16 cellular contexts compared by ENCODE assay signal in the genomic region with DNA sequence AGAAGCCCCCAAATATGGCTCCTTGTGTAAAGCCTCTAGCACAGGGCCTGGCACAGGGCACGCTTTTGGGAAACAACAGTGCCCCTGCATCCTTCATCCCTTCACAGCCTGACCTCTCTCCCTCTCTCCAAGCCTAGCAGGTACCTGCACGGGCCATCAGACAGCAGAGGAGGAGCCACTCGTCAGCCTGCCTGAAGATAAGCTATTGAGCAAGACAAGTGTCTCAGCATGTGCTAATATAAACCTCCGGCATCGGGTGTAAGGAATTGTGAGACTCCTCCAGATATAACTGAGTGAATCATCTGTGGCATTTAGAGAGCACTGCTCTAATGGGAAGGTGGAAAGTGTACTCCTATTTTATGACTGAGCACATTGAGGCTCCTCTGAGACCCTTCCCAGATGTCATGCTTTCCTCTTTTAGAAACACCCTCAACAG. TPM values are rescaled to one million over a fixed set of nuclear protein-coding genes. Genes with fewer than 3 reads are reported as not detected.
DNase-seq lines count a peak whose midpoint lies in the region; ATAC-seq, FAIRE-seq and TF ChIP-seq lines count a peak whose summit lies in the region.
"Had no signal": no experiment of that assay in that cellular context is flagged by ENCODE, and none has a peak within 500 bp of the region (broad histone marks: within the 10 kb centered on the region; RNA-seq: fewer than 3 reads in every experiment).

No MANE protein-coding gene starts in this region.

- H3K4me1 ChIP-seq in IMR-90 (ENCODE audit: control insufficient read depth, insufficient read depth, low read length) (peaks cover 15% of the 10 kb centered on the region), lung (ENCODE audit: control insufficient read depth in 2 of 2, insufficient read depth in 2 of 2, low read length in 2 of 2) (peaks cover 0 to 3% of the 10 kb centered on the region in 2 donors)
- H3K4me1 ChIP-seq: gastrocnemius medialis, lower lobe of right lung had no signal

- H3K9me1 ChIP-seq in IMR-90 (ENCODE audit: insufficient read depth, low read length) = peaks cover 10% of the 10 kb centered on the region; the same call in 1 of the 2 replicates

- no peaks in the 10 kb centered on the region for H3K79me1 ChIP-seq in IMR-90 (ENCODE audit: low read depth in 1 of 2, low read length in 2 of 2)

- H4K8ac ChIP-seq in IMR-90 (ENCODE audit: low read depth in 2 of 2, low read length in 2 of 2) = no peak overlapping the region

- no peak for FAIRE-seq in bronchial epithelial cell (lab: Jason Lieb, UNC)
- FAIRE-seq in D721Med (lab: Jason Lieb, UNC) = no peak

- H3K9me3 ChIP-seq in IMR-90 (ENCODE audit: control insufficient read depth, insufficient read depth, low read length) (no peaks in the 10 kb centered on the region), lung (ENCODE audit: control insufficient read depth in 2 of 2, insufficient read depth in 1 of 2, low read length in 1 of 2) (peaks cover 0 to 2% of the 10 kb centered on the region in 2 donors), T-helper 17 cell (ENCODE audit: control insufficient read depth, low read length, poor library complexity, severe bottlenecking) (no peaks in the 10 kb centered on the region)
- H3K9me3 ChIP-seq: gastrocnemius medialis, lower lobe of right lung, thoracic aorta had no signal

- H4K20me1 ChIP-seq in IMR-90 (ENCODE audit: insufficient read depth, low read length) = no peaks in the 10 kb centered on the region

- H3K27ac ChIP-seq in IMR-90 (ENCODE audit: insufficient read depth, low read length) (no peak overlapping the region), lung (ENCODE audit: low read depth in 1 of 2, low read length in 1 of 2) (peak overlapping the region in 1 of 2 donors; percentile 15)
- H3K27ac ChIP-seq: C4-2B, gastrocnemius medialis, lower lobe of right lung, thoracic aorta had no signal

- no peak for TF ChIP-seq POLR2A in IMR-90 (IDR thresholded peaks at IDR 0.05; ENCODE audit: low read depth, low read length)

- H4K91ac ChIP-seq in IMR-90 (ENCODE audit: insufficient read depth, low read depth, low read length) = peak overlapping the region; percentile 20; the same call in 1 of the 2 replicates

- peak overlapping the region; percentile 31 for H2BK5ac ChIP-seq in IMR-90 (ENCODE audit: low read depth, low read length, poor library complexity, severe bottlenecking)

- H3K27ac Mint-ChIP-seq in T-helper 17 cell = no peak overlapping the region

- ATAC-seq in IMR-90 (ENCODE audit: low read depth) (peak; percentile 96), lung (ENCODE audit: insufficient read depth, low FRiP score) (peak; percentile 42), GM19463 (IDR thresholded peaks at IDR 0.05; ENCODE audit: unreplicated experiment) (no peak), T-helper 17 cell (no peak)
- ATAC-seq: SK-N-SH treated with all-trans-retinoic acid at 6 μM for 48 hours had no signal

- H3K27me3 ChIP-seq in IMR-90 (ENCODE audit: control insufficient read depth, insufficient read depth, low read length) (0 out of 2 replicates have a peak, but pooled peaks cover 2% of the 10 kb centered on the region), bronchial epithelial cell (ENCODE audit: control insufficient read depth, insufficient read depth, low read length) (peaks cover 2% of the 10 kb centered on the region), lung (ENCODE audit: control insufficient read depth, insufficient read depth) (no peaks in the 10 kb centered on the region)
- H3K27me3 ChIP-seq: gastrocnemius medialis had no signal

- peak overlapping the region; percentile 63 for H3K4me2 ChIP-seq in IMR-90 (ENCODE audit: low read depth, low read length)

- peak overlapping the region; percentile 4 for H2AFZ ChIP-seq in IMR-90 (replicated peaks; ENCODE audit: low read length, poor library complexity)

- no peak overlapping the region for H3K56ac ChIP-seq in IMR-90 (ENCODE audit: extremely low read depth, insufficient read depth, low read length)

- H3K4me3 Mint-ChIP-seq in T-helper 17 cell = no peak overlapping the region

- peaks cover 38% of the 10 kb centered on the region for H3K27me3 Mint-ChIP-seq in T-helper 17 cell

- CTCF ChIA-PET in IMR-90 (lab: Yijun Ruan, JAX) = interaction anchor here (0.5 kb wide), 1 partner anchor 168 kb away, joined by 3 read pairs; no protein-coding TSS in a partner anchor

- BruUV-seq in IMR-90 (replicated peaks; lab: Mats Ljungman, UMichigan) = no TSS peak

- dilution Hi-C loops in IMR-90 (cut with HindIII; ENCODE audit: low sequenced_read_pairs, unreplicated experiment) = no loop called here

- H3K14ac ChIP-seq in IMR-90 (replicated peaks; ENCODE audit: low read depth, low read length) = no peak overlapping the region

- H3K4me1 Mint-ChIP-seq in T-helper 17 cell = peaks cover 2% of the 10 kb centered on the region

- H2BK120ac ChIP-seq in IMR-90 (ENCODE audit: low read depth, low read length) = peak overlapping the region; percentile 43

- H2BK20ac ChIP-seq in IMR-90 (ENCODE audit: low read depth, low read length) = no peak overlapping the region

- WGBS in IMR-90 (ENCODE audit: extremely low coverage in 2 of 2, insufficient read length in 1 of 2), 2 experiments = no CpG with 5 or more reads among the region's 5 CpGs
- WGBS in lung, 2 donors = 74 to 81% methylated on average over 5 of the region's 5 CpGs

- no peak for TF ChIP-seq CTCF in IMR-90 (conservative IDR thresholded peaks at IDR 0.05; ENCODE audit: low read depth, low read length)
- no peak for TF ChIP-seq CTCF in bronchial epithelial cell (IDR thresholded peaks at IDR 0.05; ENCODE audit: insufficient read depth, low read length, severe bottlenecking)
- no peak for TF ChIP-seq CTCF in lung (IDR thresholded peaks at IDR 0.05; ENCODE audit: control extremely low read depth, extremely low read depth)
- no peak for TF ChIP-seq CTCF in D721Med (IDR thresholded peaks at IDR 0.05; ENCODE audit: insufficient read depth, missing control alignments)

- in situ Hi-C loops in IMR-90 (cut with MboI; ENCODE audit: low sequenced_read_pairs) = no loop called here

- no peaks in the 10 kb centered on the region for H3K36me3 Mint-ChIP-seq in T-helper 17 cell (ENCODE audit: low read depth)

- H3K36me3 ChIP-seq in IMR-90 (ENCODE audit: control insufficient read depth, insufficient read depth, low read length) (no peaks in the 10 kb centered on the region), bronchial epithelial cell (ENCODE audit: control insufficient read depth, insufficient read depth, low read length) (no peaks in the 10 kb centered on the region), lung (ENCODE audit: control insufficient read depth in 2 of 2, insufficient read depth in 2 of 2, low read length in 2 of 2) (no peaks in the 10 kb centered on the region)
- H3K36me3 ChIP-seq: gastrocnemius medialis, lower lobe of right lung, thoracic aorta had no signal

- H4K5ac ChIP-seq in IMR-90 (ENCODE audit: low read depth, low read length) = peak overlapping the region; percentile 21; the same call in 1 of the 2 replicates

- intact Hi-C loops in IMR-90 (cut with micrococcal nuclease) = no loop called here

- H3K4me3 ChIP-seq in IMR-90 (ENCODE audit: insufficient read depth, low read depth, low read length) (no peak overlapping the region), bronchial epithelial cell (ENCODE audit: low read depth, low read length) (no peak overlapping the region), lung (no peak overlapping the region)
- H3K4me3 ChIP-seq: gastrocnemius medialis, lower lobe of right lung, thoracic aorta had no signal

- peak overlapping the region; percentile 13 for H2AK9ac ChIP-seq in IMR-90 (replicated peaks; ENCODE audit: low read depth, low read length, poor library complexity)

- H2AK5ac ChIP-seq in IMR-90 (ENCODE audit: low read depth, low read length) = peak overlapping the region; percentile 62

- DNase-seq in AG08396 (ENCODE audit: low spot score) (peak; percentile 81), IMR-90 (peak; percentile 90), bronchial epithelial cell (ENCODE audit: low read depth) (peak; percentile 88), lung (ENCODE audit: low spot score) (no peak), D721Med (ENCODE audit: insufficient read length, low spot score) (no peak), NCI-H2196 (lab: John Stamatoyannopoulos, UW; ENCODE audit: unreplicated experiment) (no peak), T-helper 17 cell (no peak)
- DNase-seq: activated CD4-positive, alpha-beta T cell treated with anti-CD3 and anti-CD28 coated beads for 4 hours; cerebellar nuclear complex; gastrocnemius medialis; lower lobe of right lung; NCI-H526 had no signal

- 0 out of 3 replicates have a peak overlapping the region, but pooled peaks have one; percentile 33 for H2BK15ac ChIP-seq in IMR-90 (ENCODE audit: low read depth, low read length)

- POLR2A ChIA-PET in IMR-90 (lab: Charles Lee; ENCODE audit: unreplicated experiment) = no interaction called here

- H3K9ac ChIP-seq in IMR-90 (ENCODE audit: low read depth, low read length) = no peak overlapping the region

- peak overlapping the region; percentile 21; the same call in 1 of the 2 replicates for H3K18ac ChIP-seq in IMR-90 (ENCODE audit: low read depth, low read length)

- no peak overlapping the region for H3K23ac ChIP-seq in IMR-90 (ENCODE audit: low read depth, low read length)

- TF ChIP-seq RAD21 in IMR-90 (IDR thresholded peaks at IDR 0.05; ENCODE audit: low read length) = no peak

- H3K4ac ChIP-seq in IMR-90 (ENCODE audit: low read depth, low read length) = peak overlapping the region; percentile 57; the same call in 1 of the 2 replicates

TF ChIP-seq in IMR-90, 13 proteins besides CTCF, POLR2A, EP300 and RAD21 (continues in another document):
- TF ChIP-seq CEBPB (IDR thresholded peaks at IDR 0.05; ENCODE audit: low read depth, low read length) (peak; percentile 98), CHD1 (IDR thresholded peaks at IDR 0.05; ENCODE audit: low read depth, low read length) (no peak), MXI1 (IDR thresholded peaks at IDR 0.05; ENCODE audit: borderline replicate concordance, low read depth, low read length) (no peak), MAZ (IDR thresholded peaks at IDR 0.05; ENCODE audit: borderline replicate concordance, low read depth, low read length) (no peak), MAFK (IDR thresholded peaks at IDR 0.05; ENCODE audit: low read depth, low read length) (no peak), SMC3 (IDR thresholded peaks at IDR 0.05; ENCODE audit: low read depth, low read length) (no peak), BHLHE40 (IDR thresholded peaks at IDR 0.05; ENCODE audit: low read depth, low read length) (peak; percentile 92), NFE2L2 (IDR thresholded peaks at IDR 0.05; ENCODE audit: low read depth, low read length) (0 out of 2 replicates have a peak, but pooled peaks have one; percentile 15), RCOR1 (IDR thresholded peaks at IDR 0.05; ENCODE audit: insufficient replicate concordance, low read length) (peak; percentile 84), FOS (IDR thresholded peaks at IDR 0.05; ENCODE audit: low read depth, low read length) (peak; percentile 63)

RNA-seq across cellular contexts. Expression of gene TBX4, which starts 38.3 kb away (rescaled TPM):
- total RNA-seq in IMR-90 (2012; rRNA removed) (0.28 TPM in 1 of 2 replicates, not detected in the other), bronchial epithelial cell (not detected in 2 replicates), lung (10 to 100 TPM; 28.7 to 53.7 TPM), T-helper 17 cell (not detected)
- polyA plus RNA-seq in IMR-90 (2012; rRNA removed) (0.05 TPM in 1 of 2 replicates, not detected in the other), lung (10 to 100 TPM in 1 of 2 donors, 1 to 10 TPM in 1; 6.1 to 15.3 TPM)
- 0.04 TPM in 1 of 2 replicates, not detected in the other for polyA plus RNA-seq in IMR-90 (2012; cell fraction: cytosol; rRNA removed)
- polyA plus RNA-seq in IMR-90 (2012; cell fraction: nucleus; rRNA removed; ENCODE audit: low replicate concordance) = 0.12 and 0.23 TPM in 2 replicates
- total RNA-seq: gastrocnemius medialis, thoracic aorta had no signal

Comparison
In these comparisons a context has a peak if more than half of its experiments do, and no peak if none do; other contexts are left out.
1. DNase-seq: peak in AG08396 (single experiment), IMR-90 (single experiment) and bronchial epithelial cell (single experiment); none in lung (single experiment), D721Med (single experiment), NCI-H2196 (single experiment) and T-helper 17 cell (0 of 3).
2. ATAC-seq: peak in IMR-90 (single experiment) and lung (single experiment); none in GM19463 (single experiment) and T-helper 17 cell (single experiment).
3. RNA of gene TBX4, which starts 38.3 kb away (total RNA-seq): 28.7 to 53.7 TPM in lung; 0.28 TPM in IMR-90, not detected in bronchial epithelial cell and not detected in T-helper 17 cell; every median in the first group is over 10 times any median in the second.